In the genomic region with DNA sequence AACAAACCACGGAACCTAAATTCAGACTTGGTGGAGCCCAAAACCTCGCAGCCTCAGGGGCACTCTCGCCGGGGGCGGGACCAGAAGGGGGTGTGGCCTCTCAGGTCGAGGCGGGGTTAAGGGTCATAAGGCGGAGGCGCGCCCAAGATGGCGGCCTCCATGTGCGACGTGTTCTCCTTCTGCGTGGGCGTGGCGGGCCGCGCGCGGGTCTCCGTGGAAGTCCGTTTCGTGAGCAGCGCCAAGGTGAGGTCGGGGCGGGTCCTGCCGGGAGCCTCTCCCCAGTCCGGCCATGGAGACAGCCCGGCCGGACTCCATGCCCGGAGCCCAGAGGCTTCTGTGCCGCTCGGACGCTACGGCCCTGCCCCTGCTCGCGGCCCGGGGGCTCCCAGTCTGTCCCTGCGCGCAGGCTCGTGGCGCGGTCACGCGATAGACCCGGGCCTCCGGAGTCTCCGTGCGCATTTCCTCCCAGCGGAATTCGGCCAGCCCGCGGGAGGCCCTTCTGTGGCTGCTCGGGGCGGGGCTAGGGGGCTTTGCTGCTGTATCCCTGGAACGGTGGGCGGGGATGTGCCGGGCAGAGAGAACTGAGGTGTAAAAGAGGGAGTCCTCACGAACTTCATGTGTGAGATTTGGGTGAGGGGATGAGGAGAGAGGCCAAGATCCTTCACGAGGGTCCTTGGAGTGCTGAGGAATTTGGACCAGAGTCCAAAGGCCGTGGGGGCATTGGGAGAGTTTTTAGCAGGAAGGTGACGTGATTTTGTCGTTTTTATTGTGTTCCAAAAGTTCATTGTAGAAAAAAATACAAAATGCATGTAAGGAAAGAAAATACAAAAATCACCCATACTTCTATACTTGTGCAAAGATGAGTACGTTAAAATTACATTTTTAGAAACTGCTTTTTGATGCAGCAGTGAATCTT, we compare ENCODE assay signal across 7 cellular contexts. TPM values are rescaled to one million over a fixed set of nuclear protein-coding genes. Genes with fewer than 3 reads are reported as not detected.
A peak's percentile ranks its signal among the peaks of the same experiment; 100 is the strongest.
DNase-seq lines count a peak whose midpoint lies in the region; ATAC-seq and TF ChIP-seq lines count a peak whose summit lies in the region.

TSS of gene SMYD5 (plus strand) at position 126 of the 916 bp plus-strand sequence. CDS start at position 148, 22 bp downstream.

- intact Hi-C loops in sigmoid colon (cut with DNase I) = loop anchor here (2.0 kb wide), 2 partner anchors 20 to 38 kb away; partner anchors contain the start of gene CCT7

- in situ Hi-C loops in astrocyte of the cerebellum (cut with HindIII; ENCODE audit: low sequenced_read_pairs) = no loop called here

- peaks cover 0 to 32% (median 9%) of the 10 kb centered on the region in 4 donors for H3K4me1 ChIP-seq in sigmoid colon

- TF ChIP-seq EP300 in sigmoid colon (IDR thresholded peaks at IDR 0.05) = no peak

- peak within 1 kb of the TSS; percentile 83 for H3K4me3 ChIP-seq in astrocyte of the cerebellum (ENCODE audit: low read depth, low read length)
- H3K4me3 ChIP-seq in sigmoid colon = peak within 1 kb of the TSS; percentile 87 to 95 (median 91)

- DNase-seq in NCI-H1930 (lab: John Stamatoyannopoulos, UW) (peak; percentile 58 to 61), T-helper 22 cell (ENCODE audit: low read depth) (peak; percentile 79), astrocyte of the cerebellum (ENCODE audit: low read depth) (no peak), hypothalamus (lab: John Stamatoyannopoulos, UW) (peak in 50 of 51 donors; percentile 23 to 87 (median 69)), sigmoid colon (peak; percentile 91)

- WGBS in sigmoid colon, 2 donors = 1% methylated on average over 64 of the region's 64 CpGs

- H3K36me3 ChIP-seq in sigmoid colon = peaks cover 0 to 9% (median under 1%) of the 10 kb centered on the region in 4 donors

- no peaks in the 10 kb centered on the region for H3K27me3 ChIP-seq in sigmoid colon

- peak within 1 kb of the TSS; percentile 66 to 76 (median 72) for H3K27ac ChIP-seq in sigmoid colon

- TF ChIP-seq CTCF in astrocyte of the cerebellum (IDR thresholded peaks at IDR 0.05; ENCODE audit: low read depth, low read length, missing control alignments) (no peak), sigmoid colon (IDR thresholded peaks at IDR 0.05) (no peak)

- peak in 1 of 2 donors; percentile 17 for TF ChIP-seq POLR2A in sigmoid colon (IDR thresholded peaks at IDR 0.05)

- ATAC-seq in GM18502 (IDR thresholded peaks at IDR 0.05; ENCODE audit: poor library complexity, unreplicated experiment) (peak; percentile 91), HG02884 (IDR thresholded peaks at IDR 0.05; ENCODE audit: unreplicated experiment) (peak; percentile 82)

- no peaks in the 10 kb centered on the region for H3K9me3 ChIP-seq in sigmoid colon

RNA-seq across cellular contexts. Expression of gene SMYD5, which starts in this region (rescaled TPM):
- 10 to 100 TPM in 1 of 4 donors, 1 to 10 TPM in 3; 6.9 to 12.4 (median 7.9) TPM for total RNA-seq in sigmoid colon
- polyA plus RNA-seq in sigmoid colon = 10 to 100 TPM in 1 of 3 donors, 1 to 10 TPM in 2; 5.3 to 18.2 (median 7.8) TPM
